14 cellular contexts compared by ENCODE assay signal in genomic region chr2:181252248-181253148, GRCh38.
A peak's percentile ranks its signal among the peaks of the same experiment; 100 is the strongest.
DNase-seq lines count a peak whose midpoint lies in the region; ATAC-seq and TF ChIP-seq lines count a peak whose summit lies in the region.
"Had no signal": no experiment of that assay in that cellular context is flagged by ENCODE, and none has a peak within 500 bp of the region (broad histone marks: within the 10 kb centered on the region; RNA-seq: fewer than 3 reads in every experiment).

No MANE protein-coding gene starts in this region.

- no peaks in the 10 kb centered on the region for H3K27me3 ChIP-seq in ovary
- H3K27me3 ChIP-seq: esophagus squamous epithelium had no signal

- H3K4me1 ChIP-seq in ovary (ENCODE audit: insufficient read depth), result no peaks in the 10 kb centered on the region
- H3K4me1 ChIP-seq: esophagus squamous epithelium had no signal

- intact Hi-C loops in ovary (cut with DNase I), result no loop called here

- 85 to 89% (median 87%) methylated on average over 5 of the region's 5 CpGs for WGBS in ovary, 3 donors

- no peak for TF ChIP-seq EP300 in ovary (IDR thresholded peaks at IDR 0.05)

- TF ChIP-seq CTCF in ovary (IDR thresholded peaks at IDR 0.05), result no peak

- H3K4me3 ChIP-seq in ovary, result no peak overlapping the region
- H3K4me3 ChIP-seq: esophagus squamous epithelium, PC-9, smooth muscle cell had no signal

- no peak overlapping the region for H3K27ac ChIP-seq in ovary
- H3K27ac ChIP-seq: 22Rv1, esophagus squamous epithelium, PC-9 had no signal

- no peaks in the 10 kb centered on the region for H3K9me3 ChIP-seq in ovary
- H3K9me3 ChIP-seq: esophagus squamous epithelium had no signal

- no peaks in the 10 kb centered on the region for H3K36me3 ChIP-seq in ovary
- H3K36me3 ChIP-seq: esophagus squamous epithelium had no signal

- ATAC-seq in GM21786 (IDR thresholded peaks at IDR 0.05; ENCODE audit: unreplicated experiment), result peak; percentile 43
- ATAC-seq in GM19328 (IDR thresholded peaks at IDR 0.05; ENCODE audit: unreplicated experiment), result no peak

- no peak for TF ChIP-seq POLR2A in ovary (IDR thresholded peaks at IDR 0.05)

- DNase-seq in DMS153 (lab: John Stamatoyannopoulos, UW) (peak; percentile 26), DMS153 treated with DMSO at 0.1 percent for 48 hours (lab: John Stamatoyannopoulos, UW; ENCODE audit: unreplicated experiment) (no peak), NCI-H748 treated with DMSO at 0.1 percent for 48 hours (lab: John Stamatoyannopoulos, UW) (peak; percentile 38), iris pigment epithelial cell (ENCODE audit: low read depth) (peak; percentile 17), ovary (no peak)
- DNase-seq in stimulated activated CD4-positive, alpha-beta T cell treated with anti-CD3 and anti-CD28 coated beads, Interleukin-1b, Interleukin-23, amount 100 ng/mL, for 48 hours, result no peak
- DNase-seq: activated effector memory CD4-positive, alpha-beta T cell treated with Interleukin-2 at 50 U/mL for 16 hours; esophagus squamous epithelium; NCI-H146; PC-9 had no signal

Comparison
In these comparisons a context has a peak if more than half of its experiments do, and no peak if none do; other contexts are left out.
1. DNase-seq: peak in DMS153 (single experiment), NCI-H748 treated with DMSO at 0.1 percent for 48 hours (single experiment) and iris pigment epithelial cell (single experiment); none in DMS153 treated with DMSO at 0.1 percent for 48 hours (single experiment), ovary (0 of 5) and stimulated activated CD4-positive, alpha-beta T cell treated with anti-CD3 and anti-CD28 coated beads, Interleukin-1b, Interleukin-23, amount 100 ng/mL, for 48 hours (single experiment).